ENCODE assay signal across 24 cellular contexts in the genomic region with DNA sequence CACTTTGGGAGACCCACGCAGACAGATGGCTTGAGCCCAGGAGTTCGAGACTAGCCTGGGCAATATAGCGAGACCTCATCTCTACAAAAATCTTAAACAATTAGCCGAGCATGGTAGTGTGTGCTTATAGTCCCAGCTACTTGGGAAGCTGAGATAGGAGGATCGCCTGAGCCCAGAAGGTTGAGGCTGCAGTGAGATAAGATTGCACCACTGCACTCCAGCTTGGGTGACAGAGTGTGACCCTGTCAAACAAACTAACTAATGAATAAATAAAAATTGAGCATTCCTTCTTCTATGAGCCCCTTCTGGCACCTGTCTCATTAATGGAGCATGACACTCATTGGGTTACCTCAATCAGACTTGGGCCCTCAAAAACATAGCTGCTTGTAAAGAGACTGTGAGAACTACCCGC. TPM values are rescaled to one million over a fixed set of nuclear protein-coding genes. Genes with fewer than 3 reads are reported as not detected.
DNase-seq lines count a peak whose midpoint lies in the region; ATAC-seq and TF ChIP-seq lines count a peak whose summit lies in the region.
"Had no signal": no experiment of that assay in that cellular context is flagged by ENCODE, and none has a peak within 500 bp of the region (broad histone marks: within the 10 kb centered on the region; RNA-seq: fewer than 3 reads in every experiment).

No MANE protein-coding gene starts in this region.

- no peaks in the 10 kb centered on the region for H3K36me3 Mint-ChIP-seq in activated T-helper 17 cell treated with anti-CD3 and anti-CD28 coated beads, Interleukin-2, amount 50 U/mL, for 72 hours (ENCODE audit: low read depth)
- H3K36me3 Mint-ChIP-seq in natural killer cell: no peaks in the 10 kb centered on the region
- no peaks in the 10 kb centered on the region for H3K36me3 Mint-ChIP-seq in GM23338 (ENCODE audit: low read depth)

- peak overlapping the region in 10 of 11 experiments; percentile 53 to 85 (median 69); a peak in 19 of 22 replicates for H3K4me2 ChIP-seq in BLaER1 treated with 17β-estradiol and CSF1 and Interleukin-3, amounts not matched to agents 10 nM and 100 nM
- no peak overlapping the region for H3K4me2 ChIP-seq in GM23338

- intact Hi-C loops in natural killer cell (cut with micrococcal nuclease): no loop called here

- peaks cover 0 to 71% (median 0%) of the 10 kb centered on the region in 11 experiments; a peak in 11 of 22 replicates for H4K20me1 ChIP-seq in BLaER1 treated with 17β-estradiol and CSF1 and Interleukin-3, amounts not matched to agents 10 nM and 100 nM
- H4K20me1 ChIP-seq in GM23338 (replicated peaks; ENCODE audit: insufficient read depth): peaks cover 56% of the 10 kb centered on the region

- peaks cover 97% of the 10 kb centered on the region for H3K79me2 ChIP-seq in GM23338 (replicated peaks; ENCODE audit: insufficient read depth)

- H3K9me3 ChIP-seq in BLaER1 treated with 17β-estradiol and CSF1 and Interleukin-3, amounts not matched to agents 10 nM and 100 nM (replicated peaks in 1 of 11): peaks cover 0 to 9% (median 0%) of the 10 kb centered on the region in 11 experiments; a peak in 2 of 22 replicates
- H3K9me3 ChIP-seq: gastrocnemius medialis, thoracic aorta had no signal

- H3K4me3 ChIP-seq in BLaER1 treated with 17β-estradiol and CSF1 and Interleukin-3, amounts not matched to agents 10 nM and 100 nM: no peak overlapping the region
- H3K4me3 ChIP-seq in GM23338: no peak overlapping the region
- H3K4me3 ChIP-seq: gastrocnemius medialis, thoracic aorta had no signal

- H3K36me3 ChIP-seq in BLaER1 treated with 17β-estradiol and CSF1 and Interleukin-3, amounts not matched to agents 10 nM and 100 nM: peaks cover 0 to 60% (median 17%) of the 10 kb centered on the region in 11 experiments; a peak in 12 of 22 replicates
- no peaks in the 10 kb centered on the region for H3K36me3 ChIP-seq in GM23338 (ENCODE audit: insufficient read depth)
- H3K36me3 ChIP-seq: gastrocnemius medialis, thoracic aorta had no signal

- H3F3A ChIP-seq in GM23338 (replicated peaks; ENCODE audit: low read depth): no peaks in the 10 kb centered on the region

- H3K9ac ChIP-seq in BLaER1 treated with 17β-estradiol and CSF1 and Interleukin-3, amounts not matched to agents 10 nM and 100 nM: peak overlapping the region in 5 of 11 experiments; percentile 12 to 57 (median 43); a peak in 9 of 22 replicates

- no peak for ATAC-seq in activated T-helper 17 cell treated with anti-CD3 and anti-CD28 coated beads, Interleukin-2, amount 50 U/mL, for 72 hours (replicated peaks)
- ATAC-seq in natural killer cell (no peak), GM18907 (IDR thresholded peaks at IDR 0.05; ENCODE audit: unreplicated experiment) (no peak), GM23338 (no peak)
- ATAC-seq: gastrocnemius medialis, Right ventricle myocardium inferior had no signal

- DNase-seq in HUDEP-2 (lab: John Stamatoyannopoulos, UW; ENCODE audit: unreplicated experiment in 76 of 76) (peak in 64 of 76 experiments; percentile 3 to 74 (median 40)), natural killer cell (no peak), GM23338 (ENCODE audit: low spot score) (no peak), NCI-H1417 (lab: John Stamatoyannopoulos, UW) (no peak)
- DNase-seq: activated CD4-positive, alpha-beta T cell treated with anti-CD3 and anti-CD28 coated beads, Interleukin-2, amount 10 ng/mL, durations not matched to agents 24 days and 14 days; activated CD8-positive, alpha-beta memory T cell treated with anti-CD3 and anti-CD28 coated beads, Interleukin-2, amount 50 U/mL, for 48 hours; activated gamma-delta T cell; COR-L47; dermis blood vessel endothelial cell; DND-41; gastrocnemius medialis; H7; NCI-H1105; NCI-H524 treated with DMSO at 0.1 percent for 48 hours; SW 1271 had no signal

- H3K9me2 ChIP-seq in GM23338 (ENCODE audit: insufficient read depth): no peaks in the 10 kb centered on the region

- TF ChIP-seq CTCF in natural killer cell (IDR thresholded peaks at IDR 0.05) (no peak), GM23338 (conservative IDR thresholded peaks at IDR 0.05; ENCODE audit: low read depth in 2 of 2) (no peak)

- H2AFZ ChIP-seq in GM23338: no peak overlapping the region

- no peaks in the 10 kb centered on the region for H3K27me3 Mint-ChIP-seq in activated T-helper 17 cell treated with anti-CD3 and anti-CD28 coated beads, Interleukin-2, amount 50 U/mL, for 72 hours
- no peaks in the 10 kb centered on the region for H3K27me3 Mint-ChIP-seq in natural killer cell (ENCODE audit: low read depth in 2 of 2)
- no peaks in the 10 kb centered on the region for H3K27me3 Mint-ChIP-seq in GM23338 (ENCODE audit: insufficient read depth, low read depth, poor library complexity)
- H3K27me3 Mint-ChIP-seq: activated CD4-positive, alpha-beta T cell treated with anti-CD3 and anti-CD28 coated beads, Interleukin-2, amount 10 ng/mL, durations not matched to agents 24 days and 14 days; memory B cell had no signal

- peaks cover 29% of the 10 kb centered on the region for H3K4me1 Mint-ChIP-seq in activated T-helper 17 cell treated with anti-CD3 and anti-CD28 coated beads, Interleukin-2, amount 50 U/mL, for 72 hours
- peaks cover 82 to 86% of the 10 kb centered on the region in 2 donors for H3K4me1 Mint-ChIP-seq in natural killer cell
- H3K4me1 Mint-ChIP-seq in GM23338: peaks cover 5% of the 10 kb centered on the region

- H3K9me3 Mint-ChIP-seq in activated T-helper 17 cell treated with anti-CD3 and anti-CD28 coated beads, Interleukin-2, amount 50 U/mL, for 72 hours: no peaks in the 10 kb centered on the region
- H3K9me3 Mint-ChIP-seq in natural killer cell: no peaks in the 10 kb centered on the region
- H3K9me3 Mint-ChIP-seq in GM23338: no peaks in the 10 kb centered on the region
- H3K9me3 Mint-ChIP-seq: activated CD4-positive, alpha-beta T cell treated with anti-CD3 and anti-CD28 coated beads, Interleukin-2, amount 10 ng/mL, durations not matched to agents 24 days and 14 days; memory B cell had no signal

- peak overlapping the region in 9 of 11 experiments; percentile 35 to 88 (median 77); a peak in 17 of 22 replicates for H3K27ac ChIP-seq in BLaER1 treated with 17β-estradiol and CSF1 and Interleukin-3, amounts not matched to agents 10 nM and 100 nM
- H3K27ac ChIP-seq in GM23338 (ENCODE audit: low read depth): no peak overlapping the region
- H3K27ac ChIP-seq: gastrocnemius medialis, thoracic aorta had no signal

- H3K27me3 ChIP-seq in BLaER1 treated with 17β-estradiol and CSF1 and Interleukin-3, amounts not matched to agents 10 nM and 100 nM: no peaks in the 10 kb centered on the region
- H3K27me3 ChIP-seq in GM23338 (ENCODE audit: insufficient read depth): no peaks in the 10 kb centered on the region
- H3K27me3 ChIP-seq: gastrocnemius medialis had no signal

- peaks cover 45 to 83% (median 68%) of the 10 kb centered on the region in 10 experiments for H3K4me1 ChIP-seq in BLaER1 treated with 17β-estradiol and CSF1 and Interleukin-3, amounts not matched to agents 10 nM and 100 nM
- H3K4me1 ChIP-seq in GM23338 (ENCODE audit: insufficient read depth): no peaks in the 10 kb centered on the region

- peak overlapping the region; percentile 25 for H3K27ac Mint-ChIP-seq in activated T-helper 17 cell treated with anti-CD3 and anti-CD28 coated beads, Interleukin-2, amount 50 U/mL, for 72 hours
- peak overlapping the region; percentile 76 to 90 for H3K27ac Mint-ChIP-seq in natural killer cell
- H3K27ac Mint-ChIP-seq in GM23338: no peak overlapping the region
- H3K27ac Mint-ChIP-seq: activated CD4-positive, alpha-beta T cell treated with anti-CD3 and anti-CD28 coated beads, Interleukin-2, amount 10 ng/mL, durations not matched to agents 24 days and 14 days had no signal

- H3K4me3 Mint-ChIP-seq in activated T-helper 17 cell treated with anti-CD3 and anti-CD28 coated beads, Interleukin-2, amount 50 U/mL, for 72 hours: no peak overlapping the region
- H3K4me3 Mint-ChIP-seq in natural killer cell (peak overlapping the region; percentile 77), GM23338 (no peak overlapping the region)
- H3K4me3 Mint-ChIP-seq: activated CD4-positive, alpha-beta T cell treated with anti-CD3 and anti-CD28 coated beads, Interleukin-2, amount 10 ng/mL, durations not matched to agents 24 days and 14 days; memory B cell had no signal

RNA-seq across cellular contexts. Expression of a gene that starts 7.5 kb away (rescaled TPM):
- total RNA-seq in activated T-helper 17 cell treated with anti-CD3 and anti-CD28 coated beads, Interleukin-2, amount 50 U/mL, for 72 hours: 10 to 100 TPM; 20.5 to 50.5 TPM
- 10 to 100 TPM; 62.3 to 100.0 (median 78.6) TPM for total RNA-seq in natural killer cell
- total RNA-seq in GM23338 (2014; rRNA removed; shearing (Covaris generic)): 71.7 and 84.2 TPM in 2 replicates
- polyA plus RNA-seq in GM23338 (2016; fragmentation: Nextera tagmentation; extraction: Ambion mirVana): 27.5 and 28.9 TPM in 2 replicates

RNA-seq across cellular contexts. Expression of a gene that starts 7.6 kb away (rescaled TPM):
- total RNA-seq in activated T-helper 17 cell treated with anti-CD3 and anti-CD28 coated beads, Interleukin-2, amount 50 U/mL, for 72 hours: 10 to 100 TPM; 47.0 to 70.5 TPM
- total RNA-seq in natural killer cell: 10 to 100 TPM; 32.8 to 46.6 (median 36.0) TPM
- 84.8 and 99.4 TPM in 2 replicates for total RNA-seq in GM23338 (2014; rRNA removed; shearing (Covaris generic))
- 114 and 120 TPM in 2 replicates for polyA plus RNA-seq in GM23338 (2016; fragmentation: Nextera tagmentation; extraction: Ambion mirVana)

RNA-seq across cellular contexts. Expression of a gene that starts 57.6 kb away (rescaled TPM):
- under 1 TPM; 0.37 to 0.66 TPM for total RNA-seq in activated T-helper 17 cell treated with anti-CD3 and anti-CD28 coated beads, Interleukin-2, amount 50 U/mL, for 72 hours
- total RNA-seq in natural killer cell: 1 to 10 TPM in 2 of 3 donors, under 1 TPM in 1; 0.87 to 1.5 (median 1.1) TPM
- total RNA-seq in GM23338 (2014; rRNA removed; shearing (Covaris generic)): not detected in 2 replicates
- polyA plus RNA-seq in GM23338 (2016; fragmentation: Nextera tagmentation; extraction: Ambion mirVana): not detected in 2 replicates
- total RNA-seq: activated CD4-positive, alpha-beta T cell treated with anti-CD3 and anti-CD28 coated beads, Interleukin-2, amount 10 ng/mL, durations not matched to agents 24 days and 14 days; epithelial cell of proximal tubule; H7; HT1080; kidney epithelial cell had no signal

Comparison
In these comparisons a context has a peak if more than half of its experiments do, and no peak if none do; other contexts are left out.
1. DNase-seq: peak in HUDEP-2 (64 of 76); none in natural killer cell (single experiment), GM23338 (single experiment) and NCI-H1417 (0 of 3).